In genomic region chr2:100518801-100519200, GRCh38 we compare ENCODE assay signal across 29 cellular contexts.
"Had no signal": no experiment of that assay in that cellular context is flagged by ENCODE, and none has a peak within 500 bp of the region (broad histone marks: within the 10 kb centered on the region; RNA-seq: fewer than 3 reads in every experiment).

No MANE protein-coding gene starts in this region.

- DNase-seq: activated CD4-positive, alpha-beta memory T cell treated with anti-CD3 and anti-CD28 coated beads for 36 hours; activated CD4-positive, alpha-beta T cell treated with anti-CD3 and anti-CD28 coated beads for 48 hours; activated CD8-positive, alpha-beta memory T cell treated with anti-CD3 and anti-CD28 coated beads, Interleukin-2, amount 50 U/mL, for 4 hours; activated effector memory CD4-positive, alpha-beta T cell treated with anti-CD3 and anti-CD28 coated beads, Interleukin-2, amount 50 U/mL, for 16 hours; activated naive CD4-positive, alpha-beta T cell treated with anti-CD3 and anti-CD28 coated beads for 36 hours; activated naive CD8-positive, alpha-beta T cell treated with anti-CD3 and anti-CD28 coated beads for 36 hours; activated T-cell treated with anti-CD3 and anti-CD28 coated beads, Interleukin-2, amount 50 U/mL, for 1 hour; adrenal gland; aorta; brain microvascular endothelial cell; endodermal cell; foreskin keratinocyte; heart left ventricle; hypothalamus; immature natural killer cell; left ventricle myocardium inferior; mucosa of descending colon; retina; sigmoid colon; small intestine; stimulated activated CD4-positive, alpha-beta T cell treated with anti-CD3 and anti-CD28 coated beads, Interleukin-4, amount 100 ng/mL, for 24 hours; T-helper 17 cell; T1000; WERI-Rb-1 had no signal

- H3K4me1 ChIP-seq: adrenal gland, esophagus muscularis mucosa, foreskin keratinocyte, heart left ventricle, left ventricle myocardium inferior, sigmoid colon had no signal

- H3K27me3 ChIP-seq: adrenal gland, brain microvascular endothelial cell, esophagus muscularis mucosa, foreskin keratinocyte, heart left ventricle, sigmoid colon had no signal

- H3K4me3 ChIP-seq: adrenal gland, esophagus muscularis mucosa, heart left ventricle, left ventricle myocardium inferior, lung, mucosa of descending colon, sigmoid colon, thoracic aorta had no signal

- H3K27ac ChIP-seq: adrenal gland, brain microvascular endothelial cell, esophagus muscularis mucosa, foreskin keratinocyte, heart left ventricle, left ventricle myocardium inferior, sigmoid colon, thoracic aorta, WERI-Rb-1 had no signal

- ATAC-seq: activated CD4-positive, CD25-positive, alpha-beta regulatory T cell treated with anti-CD3 and anti-CD28 coated beads, Interleukin-2, amount 50 U/mL, for 24 hours; foreskin keratinocyte; heart left ventricle; mucosa of descending colon; stimulated activated effector memory CD8-positive, alpha-beta T cell treated with anti-CD3 and anti-CD28 coated beads, Interleukin-12 subunit alpha, Interleukin-12 subunit beta, amount 100 ng/mL, for 72 hours; T-helper 17 cell had no signal

- H3K36me3 ChIP-seq: adrenal gland, brain microvascular endothelial cell, esophagus muscularis mucosa, heart left ventricle, left ventricle myocardium inferior, sigmoid colon, thoracic aorta, WERI-Rb-1 had no signal

- H3K9me3 ChIP-seq: adrenal gland, esophagus muscularis mucosa, heart left ventricle, left ventricle myocardium inferior, mucosa of descending colon, sigmoid colon, thoracic aorta had no signal
